In genomic region chr13:75907044-75907443, GRCh38 we compare ENCODE assay signal across 14 cellular contexts.
"Had no signal": no experiment of that assay in that cellular context is flagged by ENCODE, and none has a peak within 500 bp of the region (broad histone marks: within the 10 kb centered on the region; RNA-seq: fewer than 3 reads in every experiment).

No MANE protein-coding gene starts in this region.

- H3K9me3 ChIP-seq: heart right ventricle, pancreas, tibial artery, uterus had no signal

- H3K36me3 ChIP-seq: heart right ventricle, pancreas, tibial artery, uterus had no signal

- H3K4me1 ChIP-seq: pancreas, uterus had no signal

- H3K27ac ChIP-seq: pancreas, tibial artery, uterus had no signal

- DNase-seq: activated CD4-positive, alpha-beta T cell treated with anti-CD3 and anti-CD28 coated beads for 1 hour; activated CD4-positive, alpha-beta T cell treated with anti-CD3 and anti-CD28 coated beads, Interleukin-2, amount 50 U/mL, for 4 hours; activated naive CD4-positive, alpha-beta T cell; activated T-cell treated with anti-CD3 and anti-CD28 coated beads for 4 hours; anterior cingulate cortex; effector memory CD4-positive, alpha-beta T cell; heart right ventricle; left colon; naive B cell; pancreas; stimulated activated CD4-positive, alpha-beta T cell treated with anti-CD3 and anti-CD28 coated beads, Interleukin-1b, Interleukin-23, amount 100 ng/mL, for 48 hours; tibial artery; uterus had no signal

- ATAC-seq: heart right ventricle, left colon, pancreas had no signal

- H3K27me3 ChIP-seq: heart right ventricle, pancreas, tibial artery, uterus had no signal

- H3K4me3 ChIP-seq: heart right ventricle, lung, pancreas, tibial artery, uterus had no signal
